ENCODE assay signal across 20 cellular contexts in the genomic region with DNA sequence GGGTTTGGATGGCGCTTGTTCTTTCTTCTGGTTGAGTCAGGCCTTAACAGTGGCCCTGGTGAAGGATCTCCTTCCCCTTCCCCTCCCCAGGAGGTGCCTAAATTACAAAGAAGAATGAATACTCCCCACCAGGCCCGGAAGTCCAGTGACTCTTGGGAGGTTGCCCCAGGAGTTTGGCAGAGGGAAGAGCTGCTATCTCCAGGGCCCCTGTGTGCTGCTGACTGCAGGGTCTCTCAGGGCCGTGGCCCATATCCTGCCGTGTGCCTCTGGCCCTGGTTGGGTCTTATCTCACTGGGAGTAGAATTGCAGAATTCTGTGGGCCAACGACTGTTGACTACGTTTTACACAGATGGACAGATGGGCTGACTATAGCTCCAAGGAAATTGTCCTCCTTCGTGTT.
"Had no signal": no experiment of that assay in that cellular context is flagged by ENCODE, and none has a peak within 500 bp of the region (broad histone marks: within the 10 kb centered on the region; RNA-seq: fewer than 3 reads in every experiment).

No MANE protein-coding gene starts in this region.

- FAIRE-seq: urothelium cell line had no signal

- H3K4me3 ChIP-seq: skin epidermis, suprapubic skin, tibial nerve had no signal

- ATAC-seq: activated CD8-positive, alpha-beta memory T cell treated with anti-CD3 and anti-CD28 coated beads, Interleukin-2, amount 10 ng/mL, durations not matched to agents 7 days and 5 days; activated CD8-positive, alpha-beta T cell treated with anti-CD3 and anti-CD28 coated beads for 36 hours; foreskin keratinocyte; natural killer cell treated with Interleukin-12 subunit alpha and Interleukin-12 subunit beta and Interleukin-15 and Interleukin-18, amount 100 ng/mL, for 72 hours; stimulated activated naive CD8-positive, alpha-beta T cell treated with anti-CD3 and anti-CD28 coated beads, Interleukin-15, amount 100 ng/mL, for 72 hours had no signal

- DNase-seq: activated CD4-positive, alpha-beta T cell treated with anti-CD3 and anti-CD28 coated beads, Interleukin-2, amount 10 ng/mL, durations not matched to agents 7 days and 5 days; activated CD4-positive, CD25-positive, alpha-beta regulatory T cell treated with anti-CD3 and anti-CD28 coated beads, Interleukin-2, amount 50 U/mL, for 72 hours; activated CD8-positive, alpha-beta memory T cell treated with anti-CD3 and anti-CD28 coated beads, Interleukin-2, amount 10 ng/mL, durations not matched to agents 7 days and 5 days; activated CD8-positive, alpha-beta T cell treated with anti-CD3 and anti-CD28 coated beads for 36 hours; activated gamma-delta T cell treated with Interleukin-2 at 50 U/mL for 16 hours; activated T-cell treated with anti-CD3 and anti-CD28 coated beads for 4 hours; anterior cingulate cortex; caudate nucleus; effector CD4-positive, alpha-beta T cell; foreskin keratinocyte; hippocampal formation; stimulated activated CD4-positive, alpha-beta T cell treated with anti-CD3 and anti-CD28 coated beads, Interleukin-1b, Interleukin-23, amount 100 ng/mL, for 48 hours; stimulated activated naive CD8-positive, alpha-beta T cell treated with anti-CD3 and anti-CD28 coated beads, Interleukin-15, amount 100 ng/mL, for 72 hours; T1000 had no signal

- H3K27me3 ChIP-seq: foreskin keratinocyte, suprapubic skin, tibial nerve had no signal

- H3K27ac ChIP-seq: foreskin keratinocyte, skin epidermis, suprapubic skin, tibial nerve, VCaP had no signal

- H3K9me3 ChIP-seq: suprapubic skin, tibial nerve had no signal
